ENCODE assay signal across 17 cellular contexts in the genomic region with DNA sequence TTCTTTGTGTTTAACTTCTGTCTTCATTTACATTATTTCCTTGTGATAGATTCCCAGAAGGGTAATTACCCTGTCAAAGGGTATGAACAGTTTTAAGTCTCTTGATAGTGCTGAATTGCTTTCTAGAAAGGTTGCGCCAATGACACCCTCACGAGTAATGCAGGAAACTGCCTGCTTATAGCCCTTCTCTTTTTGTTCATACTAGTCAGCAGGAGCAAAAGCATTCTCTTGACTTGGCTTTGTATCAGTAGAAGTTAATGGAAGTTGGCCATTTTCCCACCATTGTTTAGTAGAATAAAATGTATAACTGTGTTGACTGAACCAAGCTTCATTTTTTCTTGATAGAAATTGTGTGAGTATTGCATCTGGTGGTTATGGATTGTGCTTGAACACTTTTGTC.
A peak's percentile ranks its signal among the peaks of the same experiment; 100 is the strongest.
DNase-seq lines count a peak whose midpoint lies in the region; ATAC-seq, FAIRE-seq and TF ChIP-seq lines count a peak whose summit lies in the region.
"Had no signal": no experiment of that assay in that cellular context is flagged by ENCODE, and none has a peak within 500 bp of the region (broad histone marks: within the 10 kb centered on the region; RNA-seq: fewer than 3 reads in every experiment).

No MANE protein-coding gene starts in this region.

- no peaks in the 10 kb centered on the region for H3K9me3 ChIP-seq in A673 (ENCODE audit: low read depth, low read length, poor library complexity, severe bottlenecking)
- H3K9me3 ChIP-seq: right lobe of liver, uterus had no signal

- BruUV-seq in A673 (replicated peaks; lab: Mats Ljungman, UMichigan), result no TSS peak

- H3K27me3 ChIP-seq in A673 (replicated peaks; ENCODE audit: insufficient read depth, low read depth, low read length, poor library complexity), result no peaks in the 10 kb centered on the region
- H3K27me3 ChIP-seq: foreskin keratinocyte, right lobe of liver, uterus had no signal

- no peaks in the 10 kb centered on the region for H3K36me3 ChIP-seq in A673 (ENCODE audit: insufficient read depth, low read length, poor library complexity, severe bottlenecking)
- H3K36me3 ChIP-seq: right lobe of liver, uterus had no signal

- ATAC-seq in GM19351 (IDR thresholded peaks at IDR 0.05; ENCODE audit: unreplicated experiment) (no peak), Right ventricle myocardium inferior (no peak)
- ATAC-seq: activated T-cell treated with anti-CD3 and anti-CD28 coated beads, Interleukin-2, amount 50 U/mL, for 72 hours; CD8-positive, alpha-beta T cell; effector memory CD8-positive, alpha-beta T cell; foreskin keratinocyte; left lobe of liver had no signal

- intact Hi-C loops in A673 (cut with micrococcal nuclease; ENCODE audit: unreplicated experiment), result no loop called here
- intact Hi-C loops in Right ventricle myocardium inferior (cut with DNase I), result no loop called here

- no peak overlapping the region for H3K27ac ChIP-seq in A673 (ENCODE audit: low read depth, low read length, poor library complexity, severe bottlenecking)
- H3K27ac ChIP-seq: foreskin keratinocyte, right lobe of liver, uterus had no signal

- H3K27me3 Mint-ChIP-seq in nephron progenitor cell (ENCODE audit: low read depth, poor library complexity), result no peaks in the 10 kb centered on the region
- H3K27me3 Mint-ChIP-seq: effector memory CD8-positive, alpha-beta T cell had no signal

- no peak overlapping the region for H3K27ac Mint-ChIP-seq in nephron progenitor cell
- H3K27ac Mint-ChIP-seq: activated T-cell treated with anti-CD3 and anti-CD28 coated beads, Interleukin-2, amount 50 U/mL, for 72 hours; CD8-positive, alpha-beta T cell; effector memory CD8-positive, alpha-beta T cell had no signal

- no peak for TF ChIP-seq POLR2A in H54 (IDR thresholded peaks at IDR 0.05; ENCODE audit: low read depth, low read length)

- H3K4me1 Mint-ChIP-seq in nephron progenitor cell, result no peaks in the 10 kb centered on the region

- CTCF ChIA-PET in A673 (lab: Charles Lee), result no interaction called here

- peaks cover 4% of the 10 kb centered on the region for H3K36me3 Mint-ChIP-seq in nephron progenitor cell (ENCODE audit: low read depth)
- H3K36me3 Mint-ChIP-seq: CD8-positive, alpha-beta T cell had no signal

- no peaks in the 10 kb centered on the region for H3K9me3 Mint-ChIP-seq in nephron progenitor cell
- H3K9me3 Mint-ChIP-seq: activated T-cell treated with anti-CD3 and anti-CD28 coated beads, Interleukin-2, amount 50 U/mL, for 72 hours; CD8-positive, alpha-beta T cell; effector memory CD8-positive, alpha-beta T cell had no signal

- peak; percentile 6 for FAIRE-seq in H54 (lab: Jason Lieb, UNC)

- H3K4me1 ChIP-seq in A673 (ENCODE audit: insufficient read depth, low read length, poor library complexity, severe bottlenecking), result peaks cover 13% of the 10 kb centered on the region
- H3K4me1 ChIP-seq: foreskin keratinocyte, right lobe of liver, uterus had no signal

- no peak overlapping the region for H3K4me3 Mint-ChIP-seq in nephron progenitor cell
- H3K4me3 Mint-ChIP-seq: activated T-cell treated with anti-CD3 and anti-CD28 coated beads, Interleukin-2, amount 50 U/mL, for 72 hours; CD8-positive, alpha-beta T cell; effector memory CD8-positive, alpha-beta T cell had no signal

- peak; percentile 6 for DNase-seq in A673 (ENCODE audit: low spot score)
- DNase-seq in H54 (ENCODE audit: insufficient read length, low spot score), result no peak
- peak; percentile 9 for DNase-seq in astrocyte of the hippocampus (ENCODE audit: low read depth, low spot score)
- peak; percentile 87 for DNase-seq in glomerular endothelial cell (ENCODE audit: extremely low read depth, low read depth, low spot score)
- DNase-seq in activated CD4-positive, CD25-positive, alpha-beta regulatory T cell treated with anti-CD3 and anti-CD28 coated beads, Interleukin-2, amount 50 U/mL, for 72 hours, result no peak
- no peak for DNase-seq in Right ventricle myocardium inferior (ENCODE audit: missing footprints)
- DNase-seq in nephron progenitor cell, result no peak
- DNase-seq: activated T-cell treated with anti-CD3 and anti-CD28 coated beads, Interleukin-2, amount 50 U/mL, for 72 hours; CD8-positive, alpha-beta T cell; effector memory CD8-positive, alpha-beta T cell; nucleus accumbens; right lobe of liver; T-helper 1 cell; uterus had no signal

- POLR2A ChIA-PET in A673 (lab: Charles Lee; ENCODE audit: low non-redundant PET), result no interaction called here

- TF ChIP-seq CTCF in A673 (conservative IDR thresholded peaks at IDR 0.05; ENCODE audit: low read depth, low read length) (no peak), nephron progenitor cell (IDR thresholded peaks at IDR 0.05) (no peak)

- H3K4me3 ChIP-seq in A673 (ENCODE audit: low read depth, low read length, poor library complexity, severe bottlenecking), result no peak overlapping the region
- H3K4me3 ChIP-seq: right lobe of liver, uterus had no signal

Comparison
In these comparisons a context has a peak if more than half of its experiments do, and no peak if none do; other contexts are left out.
1. DNase-seq: peak in A673 (single experiment), astrocyte of the hippocampus (single experiment) and glomerular endothelial cell (single experiment); none in H54 (single experiment), activated CD4-positive, CD25-positive, alpha-beta regulatory T cell treated with anti-CD3 and anti-CD28 coated beads, Interleukin-2, amount 50 U/mL, for 72 hours (single experiment), Right ventricle myocardium inferior (single experiment) and nephron progenitor cell (single experiment).